8 cellular contexts compared by ENCODE assay signal in the genomic region with DNA sequence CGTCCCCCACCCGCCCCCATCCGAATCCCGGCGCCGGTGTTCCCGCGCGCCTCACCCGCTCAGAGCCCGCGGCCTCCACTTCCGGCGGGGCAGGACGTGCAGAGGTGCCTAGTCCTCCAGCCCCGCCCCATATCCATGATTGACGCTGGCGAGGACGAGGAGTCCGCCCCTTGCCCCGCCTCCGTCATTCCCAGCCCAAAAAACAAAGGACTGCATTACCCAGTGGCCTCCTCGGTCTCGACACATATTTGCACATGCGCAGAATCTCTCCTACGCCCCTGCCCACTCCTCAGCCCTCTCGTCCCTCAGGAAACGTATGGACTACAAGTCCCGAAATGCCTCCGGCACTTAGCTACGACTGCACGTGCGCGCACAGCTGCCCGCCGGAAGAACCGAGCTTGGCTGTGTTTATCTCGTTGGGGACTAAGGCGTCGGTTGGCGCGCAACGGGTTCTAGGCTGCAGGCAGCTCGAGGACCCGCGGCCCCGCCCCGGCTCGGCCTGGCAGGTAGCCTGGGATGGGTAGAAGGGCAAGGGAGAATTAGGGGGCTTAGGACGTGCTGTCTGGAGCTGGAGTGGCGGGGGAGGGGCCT. TPM values are rescaled to one million over a fixed set of nuclear protein-coding genes. Genes with fewer than 3 reads are reported as not detected.
A peak's percentile ranks its signal among the peaks of the same experiment; 100 is the strongest.
DNase-seq lines count a peak whose midpoint lies in the region; ATAC-seq and TF ChIP-seq lines count a peak whose summit lies in the region.

A gene with protein sequence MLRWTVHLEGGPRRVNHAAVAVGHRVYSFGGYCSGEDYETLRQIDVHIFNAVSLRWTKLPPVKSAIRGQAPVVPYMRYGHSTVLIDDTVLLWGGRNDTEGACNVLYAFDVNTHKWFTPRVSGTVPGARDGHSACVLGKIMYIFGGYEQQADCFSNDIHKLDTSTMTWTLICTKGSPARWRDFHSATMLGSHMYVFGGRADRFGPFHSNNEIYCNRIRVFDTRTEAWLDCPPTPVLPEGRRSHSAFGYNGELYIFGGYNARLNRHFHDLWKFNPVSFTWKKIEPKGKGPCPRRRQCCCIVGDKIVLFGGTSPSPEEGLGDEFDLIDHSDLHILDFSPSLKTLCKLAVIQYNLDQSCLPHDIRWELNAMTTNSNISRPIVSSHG (plus strand): TSS at position 407 of the 591 bp plus-strand sequence. CDS start 2,944 bp downstream, outside the sequence.
A gene (minus strand): TSS at position 104 of the 591 bp plus-strand sequence. CDS start 133 bp downstream, outside the sequence.

- H3K4me3 ChIP-seq in Jurkat, Clone E6-1 (ENCODE audit: low read length): peak within 1 kb of the TSS; percentile 86
- H3K4me3 ChIP-seq in PC-9: peak within 1 kb of the TSS; percentile 67
- H3K4me3 ChIP-seq in mucosa of descending colon: peak within 1 kb of the TSS; percentile 31

- peaks cover 5% of the 10 kb centered on the region; the same call in 1 of the 2 replicates for H3F3A ChIP-seq in PC-9 (ENCODE audit: insufficient read depth, low read depth)

- CTCF ChIA-PET in PC-9 (lab: Charles Lee): interaction anchor here (0.9 kb wide), 1 partner anchor 61 kb away, joined by 4 read pairs; no protein-coding TSS in a partner anchor

- peaks cover 42% of the 10 kb centered on the region for H3K79me2 ChIP-seq in PC-9 (ENCODE audit: low read depth)

- H3K4me1 ChIP-seq in PC-9 (replicated peaks; ENCODE audit: insufficient read depth) (peaks cover 18% of the 10 kb centered on the region), mucosa of descending colon (ENCODE audit: low read depth) (peaks cover 29% of the 10 kb centered on the region)

- H2AFZ ChIP-seq in PC-9: peak within 1 kb of the TSS; percentile 94

- peaks cover 3% of the 10 kb centered on the region for H4K20me1 ChIP-seq in PC-9 (ENCODE audit: insufficient read depth)

- ATAC-seq in GM21619 (IDR thresholded peaks at IDR 0.05; ENCODE audit: unreplicated experiment) (peak; percentile 91), mucosa of descending colon (peak; percentile 98)

- peak within 1 kb of the TSS; percentile 97 for H3K4me2 ChIP-seq in PC-9

- POLR2A ChIA-PET in PC-9 (lab: Charles Lee; ENCODE audit: unreplicated experiment): interaction anchor here (0.5 to 1.3 kb wide), 7 partner anchors 10 to 1230 kb away, joined by 3 to 16 read pairs (median 4); a partner anchor contains a TSS

- intact Hi-C loops in PC-9 (cut with micrococcal nuclease; ENCODE audit: unreplicated experiment): loop anchor here (5.0 to 10.0 kb wide), 4 partner anchors 43 to 128 kb away; a partner anchor contains a TSS
- intact Hi-C loops in mucosa of descending colon (cut with DNase I, micrococcal nuclease): no loop called here

- H3K9me3 ChIP-seq in PC-9 (ENCODE audit: insufficient read depth, low read depth): no peaks in the 10 kb centered on the region
- H3K9me3 ChIP-seq in mucosa of descending colon: no peaks in the 10 kb centered on the region

- no peaks in the 10 kb centered on the region for H3K27me3 ChIP-seq in PC-9 (ENCODE audit: insufficient read depth, low read depth)

- no TSS peak for BruUV-seq in PC-9 (replicated peaks; lab: Mats Ljungman, UMichigan)

- H3K9me2 ChIP-seq in PC-9 (ENCODE audit: insufficient read depth): no peaks in the 10 kb centered on the region

- DNase-seq in DMS153 (lab: John Stamatoyannopoulos, UW): peak; percentile 100
- peak; percentile 100 for DNase-seq in Jurkat, Clone E6-1 (ENCODE audit: low read depth, low spot score)
- peak; percentile 99 for DNase-seq in PC-9
- DNase-seq in activated T-cell treated with anti-CD3 and anti-CD28 coated beads, Interleukin-2, amount 50 U/mL, for 1 hour: peak; percentile 97
- peak; percentile 98 for DNase-seq in epithelial cell of prostate (ENCODE audit: low read depth, low spot score)
- DNase-seq in mucosa of descending colon: peak; percentile 99
- peak; percentile 97 for DNase-seq in stimulated activated CD8-positive, alpha-beta memory T cell treated with anti-CD3 and anti-CD28 coated beads, Interleukin-4, amount 100 ng/mL, for 24 hours (ENCODE audit: low read depth)

- H3K36me3 ChIP-seq in PC-9 (ENCODE audit: low read depth) (peaks cover 1% of the 10 kb centered on the region; the same call in 1 of the 2 replicates), mucosa of descending colon (ENCODE audit: low read depth) (peaks cover 4% of the 10 kb centered on the region)

- TF ChIP-seq CTCF in PC-9 (conservative IDR thresholded peaks at IDR 0.05): no peak
- TF ChIP-seq CTCF in mucosa of descending colon (IDR thresholded peaks at IDR 0.05): no peak

- H3K27ac ChIP-seq in PC-9: peak within 1 kb of the TSS; percentile 18; the same call in 1 of the 2 replicates
- peak within 1 kb of the TSS; percentile 33 for H3K27ac ChIP-seq in epithelial cell of prostate

RNA-seq across cellular contexts. Expression of the first gene that starts in this region (rescaled TPM):
- polyA plus RNA-seq in Jurkat, Clone E6-1 (2012; ENCODE audit: insufficient read depth, insufficient read length): 127 TPM
- total RNA-seq in PC-9 (2021): 104 and 122 TPM in 2 replicates
- total RNA-seq in mucosa of descending colon: 10 to 100 TPM; 53.4 to 84.1 (median 57.3) TPM

RNA-seq across cellular contexts. Expression of the second gene that starts in this region (rescaled TPM):
- polyA plus RNA-seq in Jurkat, Clone E6-1 (2012; ENCODE audit: insufficient read depth, insufficient read length): 240 TPM
- 77.0 and 77.6 TPM in 2 replicates for total RNA-seq in PC-9 (2021)
- total RNA-seq in mucosa of descending colon: 10 to 100 TPM; 38.0 to 47.4 (median 39.1) TPM

Comparison
In these comparisons a context has a peak if more than half of its experiments do, and no peak if none do; other contexts are left out.
1. Peak in every context shown above with its lines: DNase-seq, ATAC-seq, H3K4me3 ChIP-seq and H3K27ac ChIP-seq.
2. H3K4me3 ChIP-seq: peak in every context shown above with its lines; median percentile 86 in Jurkat, Clone E6-1; 67 in PC-9; 31 in mucosa of descending colon.